In genomic region chr2:24558781-24559540, GRCh38 we compare ENCODE assay signal across 29 cellular contexts.
A peak's percentile ranks its signal among the peaks of the same experiment; 100 is the strongest.
DNase-seq lines count a peak whose midpoint lies in the region; ATAC-seq, FAIRE-seq and TF ChIP-seq lines count a peak whose summit lies in the region.
"Had no signal": no experiment of that assay in that cellular context is flagged by ENCODE, and none has a peak within 500 bp of the region (broad histone marks: within the 10 kb centered on the region; RNA-seq: fewer than 3 reads in every experiment).

No MANE protein-coding gene starts in this region.

- H3K4me1 Mint-ChIP-seq in osteocyte (ENCODE audit: unreplicated experiment): peaks cover 22% of the 10 kb centered on the region
- H3K4me1 Mint-ChIP-seq: activated CD8-positive, alpha-beta memory T cell treated with anti-CD3 and anti-CD28 coated beads, Interleukin-2, amount 10 ng/mL, durations not matched to agents 7 days and 5 days had no signal

- no peak overlapping the region for H3K4me3 Mint-ChIP-seq in osteocyte (ENCODE audit: unreplicated experiment)
- H3K4me3 Mint-ChIP-seq: activated CD8-positive, alpha-beta memory T cell treated with anti-CD3 and anti-CD28 coated beads, Interleukin-2, amount 10 ng/mL, durations not matched to agents 7 days and 5 days; activated naive CD4-positive, alpha-beta T cell treated with anti-CD3 and anti-CD28 coated beads for 36 hours; IgD-negative memory B cell had no signal

- intact Hi-C loops in body of pancreas (cut with DNase I): no loop called here

- DNase-seq in GM12891 (ENCODE audit: insufficient read length, low spot score) (no peak), HTR-8/SVneo (ENCODE audit: insufficient read length, low spot score) (no peak), osteocyte (ENCODE audit: extremely low spot score, unreplicated experiment) (no peak), H54 (ENCODE audit: insufficient read length, low spot score) (no peak), body of pancreas (no peak)
- DNase-seq: activated CD4-positive, alpha-beta T cell treated with anti-CD3 and anti-CD28 coated beads, Interleukin-2, amount 50 U/mL, for 1 hour; activated CD8-positive, alpha-beta memory T cell treated with anti-CD3 and anti-CD28 coated beads, Interleukin-2, amount 10 ng/mL, durations not matched to agents 7 days and 5 days; activated naive CD4-positive, alpha-beta T cell treated with anti-CD3 and anti-CD28 coated beads for 36 hours; activated T-cell treated with anti-CD3 and anti-CD28 coated beads, Interleukin-2, amount 50 U/mL, for 48 hours; Calu3; central memory CD4-positive, alpha-beta T cell; GOT3; NCI-H1048; NCI-H1694 treated with DMSO at 0.1 percent for 48 hours; NCI-H2171 treated with DMSO at 0.1 percent for 48 hours; NCI-H524; PC-9; SHP77; stimulated activated CD4-positive, alpha-beta T cell treated with anti-CD3 and anti-CD28 coated beads, Interleukin-15, amount 100 ng/mL, for 24 hours; stimulated activated naive CD4-positive, alpha-beta T cell; T-helper 9 cell had no signal

- H3K4me1 ChIP-seq in body of pancreas: peaks cover 17% of the 10 kb centered on the region
- H3K4me1 ChIP-seq: prostate gland had no signal

- peaks cover 17% of the 10 kb centered on the region for H3K9me3 Mint-ChIP-seq in osteocyte (ENCODE audit: unreplicated experiment)
- H3K9me3 Mint-ChIP-seq: IgD-negative memory B cell had no signal

- H3K9me3 ChIP-seq in body of pancreas: no peaks in the 10 kb centered on the region
- H3K9me3 ChIP-seq: prostate gland had no signal

- H3K27me3 Mint-ChIP-seq in osteocyte (ENCODE audit: unreplicated experiment): no peaks in the 10 kb centered on the region
- H3K27me3 Mint-ChIP-seq: activated CD8-positive, alpha-beta memory T cell treated with anti-CD3 and anti-CD28 coated beads, Interleukin-2, amount 10 ng/mL, durations not matched to agents 7 days and 5 days; IgD-negative memory B cell had no signal

- peak; percentile 26 for FAIRE-seq in GM12891 (lab: Jason Lieb, UNC)
- FAIRE-seq in HTR-8/SVneo (lab: Jason Lieb, UNC): peak; percentile 69
- no peak for FAIRE-seq in H54 (lab: Jason Lieb, UNC)
- FAIRE-seq: GM12878, islet of Langerhans had no signal

- ATAC-seq in GM21381 (IDR thresholded peaks at IDR 0.05; ENCODE audit: unreplicated experiment): no peak
- ATAC-seq in HG03520 (IDR thresholded peaks at IDR 0.05; ENCODE audit: unreplicated experiment): no peak
- ATAC-seq in body of pancreas: no peak
- ATAC-seq: activated CD8-positive, alpha-beta memory T cell treated with anti-CD3 and anti-CD28 coated beads, Interleukin-2, amount 10 ng/mL, durations not matched to agents 7 days and 5 days; GM12878 had no signal

- peaks cover 0 to 1% of the 10 kb centered on the region in 2 donors for H3K36me3 ChIP-seq in body of pancreas (replicated peaks in 1 of 2; ENCODE audit: insufficient read depth in 1 of 2, low read depth in 2 of 2)
- H3K36me3 ChIP-seq: prostate gland had no signal

- 86 to 95% methylated on average over 7 of the region's 7 CpGs for WGBS in body of pancreas, 2 donors

- H3K27me3 ChIP-seq in body of pancreas: no peaks in the 10 kb centered on the region

- peak overlapping the region; percentile 75 for H3K27ac Mint-ChIP-seq in osteocyte (ENCODE audit: unreplicated experiment)
- H3K27ac Mint-ChIP-seq: activated CD8-positive, alpha-beta memory T cell treated with anti-CD3 and anti-CD28 coated beads, Interleukin-2, amount 10 ng/mL, durations not matched to agents 7 days and 5 days; activated naive CD4-positive, alpha-beta T cell treated with anti-CD3 and anti-CD28 coated beads for 36 hours had no signal

- H3K4me3 ChIP-seq in body of pancreas: no peak overlapping the region
- H3K4me3 ChIP-seq: GM12878, lung, PC-9, prostate gland had no signal

- H3K36me3 Mint-ChIP-seq in osteocyte (ENCODE audit: unreplicated experiment): peaks cover 16% of the 10 kb centered on the region

- no peak for TF ChIP-seq CTCF in osteocyte (IDR thresholded peaks at IDR 0.05)
- TF ChIP-seq CTCF in body of pancreas (IDR thresholded peaks at IDR 0.05): no peak

- TF ChIP-seq POLR2A in GM12891 (IDR thresholded peaks at IDR 0.05; ENCODE audit: low read depth, low read length) (no peak), H54 (IDR thresholded peaks at IDR 0.05; ENCODE audit: low read depth, low read length) (no peak), body of pancreas (IDR thresholded peaks at IDR 0.05) (no peak)

- H3K27ac ChIP-seq in cingulate gyrus (ENCODE audit: low read depth, low read length) (peak overlapping the region; percentile 35), body of pancreas (no peak overlapping the region)
- H3K27ac ChIP-seq: PC-9, prostate gland had no signal

TF ChIP-seq in GM12891, 5 proteins besides CTCF, POLR2A, EP300 and RAD21:
- no peak for TF ChIP-seq PAX5 (IDR thresholded peaks at IDR 0.05; ENCODE audit: insufficient read depth, low read length, severe bottlenecking)
